ENCODE assay signal across 2 cellular contexts in the genomic region with DNA sequence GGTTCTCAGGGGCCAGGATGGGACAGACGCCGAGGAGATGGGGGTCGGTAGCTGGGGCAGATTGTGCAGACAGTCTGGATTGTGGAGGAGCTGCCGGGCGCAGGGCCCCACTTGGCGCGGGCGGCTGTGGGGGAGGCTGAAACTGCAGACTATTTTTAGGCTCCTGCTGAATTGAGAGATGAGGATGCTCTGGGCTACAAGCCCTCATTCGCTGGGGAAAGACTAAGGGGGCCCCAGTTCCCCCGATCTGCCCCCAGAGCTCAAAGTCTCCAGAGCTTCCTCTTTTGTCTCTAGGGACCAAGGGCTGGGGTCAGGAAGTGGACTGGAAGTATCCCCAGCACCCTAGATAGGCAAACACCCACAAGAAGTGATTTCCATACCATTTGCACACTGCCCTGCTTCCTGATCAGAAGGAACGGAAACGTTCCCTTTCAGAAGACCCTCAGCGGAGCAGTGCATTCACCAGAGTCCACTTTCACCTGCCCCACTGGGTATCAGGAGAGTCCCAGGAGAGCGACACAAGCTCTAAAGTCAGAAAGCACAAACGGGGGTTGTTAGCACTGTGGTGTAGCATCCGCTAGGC.
A peak's percentile ranks its signal among the peaks of the same experiment; 100 is the strongest.
TF ChIP-seq lines count a peak whose summit lies in the region.

No MANE protein-coding gene starts in this region.

TF ChIP-seq in IMR-90, 13 proteins besides CTCF, POLR2A, EP300 and RAD21:
- TF ChIP-seq MAZ (IDR thresholded peaks at IDR 0.05; ENCODE audit: borderline replicate concordance, low read depth, low read length) (no peak), MXI1 (IDR thresholded peaks at IDR 0.05; ENCODE audit: borderline replicate concordance, low read depth, low read length) (no peak), FOS (IDR thresholded peaks at IDR 0.05; ENCODE audit: low read depth, low read length) (no peak), CEBPB (IDR thresholded peaks at IDR 0.05; ENCODE audit: low read depth, low read length) (no peak), MAFK (IDR thresholded peaks at IDR 0.05; ENCODE audit: low read depth, low read length) (no peak), RFX5 (IDR thresholded peaks at IDR 0.05; ENCODE audit: low read depth, low read length) (no peak), RCOR1 (IDR thresholded peaks at IDR 0.05; ENCODE audit: insufficient replicate concordance, low read length) (no peak), NFE2L2 (IDR thresholded peaks at IDR 0.05; ENCODE audit: low read depth, low read length) (no peak), SMC3 (IDR thresholded peaks at IDR 0.05; ENCODE audit: low read depth, low read length) (no peak)
- TF ChIP-seq, protein P1, sequence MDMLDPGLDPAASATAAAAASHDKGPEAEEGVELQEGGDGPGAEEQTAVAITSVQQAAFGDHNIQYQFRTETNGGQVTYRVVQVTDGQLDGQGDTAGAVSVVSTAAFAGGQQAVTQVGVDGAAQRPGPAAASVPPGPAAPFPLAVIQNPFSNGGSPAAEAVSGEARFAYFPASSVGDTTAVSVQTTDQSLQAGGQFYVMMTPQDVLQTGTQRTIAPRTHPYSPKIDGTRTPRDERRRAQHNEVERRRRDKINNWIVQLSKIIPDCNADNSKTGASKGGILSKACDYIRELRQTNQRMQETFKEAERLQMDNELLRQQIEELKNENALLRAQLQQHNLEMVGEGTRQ (IDR thresholded peaks at IDR 0.05; ENCODE audit: low read depth, low read length), result no peak
- TF ChIP-seq, protein P2, sequence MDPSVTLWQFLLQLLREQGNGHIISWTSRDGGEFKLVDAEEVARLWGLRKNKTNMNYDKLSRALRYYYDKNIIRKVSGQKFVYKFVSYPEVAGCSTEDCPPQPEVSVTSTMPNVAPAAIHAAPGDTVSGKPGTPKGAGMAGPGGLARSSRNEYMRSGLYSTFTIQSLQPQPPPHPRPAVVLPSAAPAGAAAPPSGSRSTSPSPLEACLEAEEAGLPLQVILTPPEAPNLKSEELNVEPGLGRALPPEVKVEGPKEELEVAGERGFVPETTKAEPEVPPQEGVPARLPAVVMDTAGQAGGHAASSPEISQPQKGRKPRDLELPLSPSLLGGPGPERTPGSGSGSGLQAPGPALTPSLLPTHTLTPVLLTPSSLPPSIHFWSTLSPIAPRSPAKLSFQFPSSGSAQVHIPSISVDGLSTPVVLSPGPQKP (IDR thresholded peaks at IDR 0.05; ENCODE audit: borderline replicate concordance, low read depth, low read length), result no peak
TF ChIP-seq in IMR-90: peak in this region for 0.

TF ChIP-seq in K562, 482 proteins besides CTCF, POLR2A, EP300 and RAD21:
- no peak for TF ChIP-seq ZNF707 (CRISPR knock-in tag; conservative IDR thresholded peaks at IDR 0.05)
- 0 out of 2 replicates have a peak, but pooled peaks have one; percentile 48 for TF ChIP-seq EGR1 (conservative IDR thresholded peaks at IDR 0.05)
- peak; percentile 70; the same call in 1 of the 2 replicates for TF ChIP-seq MEF2A (IDR thresholded peaks at IDR 0.05; ENCODE audit: control insufficient read depth, low read depth, low read length)
- TF ChIP-seq BMI1 (IDR thresholded peaks at IDR 0.05; ENCODE audit: low read length), result no peak
- no peak for TF ChIP-seq CHD1 (IDR thresholded peaks at IDR 0.05; ENCODE audit: low read length)
- TF ChIP-seq, protein P3, sequence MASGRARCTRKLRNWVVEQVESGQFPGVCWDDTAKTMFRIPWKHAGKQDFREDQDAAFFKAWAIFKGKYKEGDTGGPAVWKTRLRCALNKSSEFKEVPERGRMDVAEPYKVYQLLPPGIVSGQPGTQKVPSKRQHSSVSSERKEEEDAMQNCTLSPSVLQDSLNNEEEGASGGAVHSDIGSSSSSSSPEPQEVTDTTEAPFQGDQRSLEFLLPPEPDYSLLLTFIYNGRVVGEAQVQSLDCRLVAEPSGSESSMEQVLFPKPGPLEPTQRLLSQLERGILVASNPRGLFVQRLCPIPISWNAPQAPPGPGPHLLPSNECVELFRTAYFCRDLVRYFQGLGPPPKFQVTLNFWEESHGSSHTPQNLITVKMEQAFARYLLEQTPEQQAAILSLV (tag; IDR thresholded peaks at IDR 0.05), result no peak
- TF ChIP-seq, protein P4, sequence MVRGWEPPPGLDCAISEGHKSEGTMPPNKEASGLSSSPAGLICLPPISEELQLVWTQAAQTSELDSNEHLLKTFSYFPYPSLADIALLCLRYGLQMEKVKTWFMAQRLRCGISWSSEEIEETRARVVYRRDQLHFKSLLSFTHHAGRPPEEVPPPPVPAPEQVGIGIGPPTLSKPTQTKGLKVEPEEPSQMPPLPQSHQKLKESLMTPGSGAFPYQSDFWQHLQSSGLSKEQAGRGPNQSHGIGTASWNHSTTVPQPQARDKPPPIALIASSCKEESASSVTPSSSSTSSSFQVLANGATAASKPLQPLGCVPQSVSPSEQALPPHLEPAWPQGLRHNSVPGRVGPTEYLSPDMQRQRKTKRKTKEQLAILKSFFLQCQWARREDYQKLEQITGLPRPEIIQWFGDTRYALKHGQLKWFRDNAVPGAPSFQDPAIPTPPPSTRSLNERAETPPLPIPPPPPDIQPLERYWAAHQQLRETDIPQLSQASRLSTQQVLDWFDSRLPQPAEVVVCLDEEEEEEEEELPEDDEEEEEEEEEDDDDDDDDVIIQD (CRISPR knock-in tag; IDR thresholded peaks at IDR 0.05), result no peak
- TF ChIP-seq, protein P5, sequence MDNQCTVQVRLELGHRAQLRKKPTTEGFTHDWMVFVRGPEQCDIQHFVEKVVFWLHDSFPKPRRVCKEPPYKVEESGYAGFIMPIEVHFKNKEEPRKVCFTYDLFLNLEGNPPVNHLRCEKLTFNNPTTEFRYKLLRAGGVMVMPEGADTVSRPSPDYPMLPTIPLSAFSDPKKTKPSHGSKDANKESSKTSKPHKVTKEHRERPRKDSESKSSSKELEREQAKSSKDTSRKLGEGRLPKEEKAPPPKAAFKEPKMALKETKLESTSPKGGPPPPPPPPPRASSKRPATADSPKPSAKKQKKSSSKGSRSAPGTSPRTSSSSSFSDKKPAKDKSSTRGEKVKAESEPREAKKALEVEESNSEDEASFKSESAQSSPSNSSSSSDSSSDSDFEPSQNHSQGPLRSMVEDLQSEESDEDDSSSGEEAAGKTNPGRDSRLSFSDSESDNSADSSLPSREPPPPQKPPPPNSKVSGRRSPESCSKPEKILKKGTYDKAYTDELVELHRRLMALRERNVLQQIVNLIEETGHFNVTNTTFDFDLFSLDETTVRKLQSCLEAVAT (IDR thresholded peaks at IDR 0.05), result no peak
- TF ChIP-seq SPI1 (IDR thresholded peaks at IDR 0.05; ENCODE audit: borderline replicate concordance, low read depth, low read length), result peak; percentile 48; the same call in 1 of the 2 replicates
- no peak for TF ChIP-seq PML (IDR thresholded peaks at IDR 0.05; ENCODE audit: low read length)
- no peak for TF ChIP-seq CHD4 (IDR thresholded peaks at IDR 0.05; ENCODE audit: insufficient read depth, insufficient replicate concordance, low read depth, low read length, poor library complexity, severe bottlenecking)
